Comparison of ENCODE assay signal across 26 cellular contexts in genomic region chr2:205033431-205033830, GRCh38.
"Had no signal": no experiment of that assay in that cellular context is flagged by ENCODE, and none has a peak within 500 bp of the region (broad histone marks: within the 10 kb centered on the region; RNA-seq: fewer than 3 reads in every experiment).

No MANE protein-coding gene starts in this region.

- H3K36me3 ChIP-seq: left ventricle myocardium inferior, pancreas, prostate gland, sigmoid colon, spleen, suprapubic skin, thoracic aorta, tibial artery, uterus had no signal

- H3K27ac Mint-ChIP-seq: mesothelial cell of epicardium; nephron; stimulated activated effector memory CD8-positive, alpha-beta T cell treated with anti-CD3 and anti-CD28 coated beads, Interleukin-12 subunit alpha, Interleukin-12 subunit beta, amount 100 ng/mL, for 72 hours; stimulated activated naive CD8-positive, alpha-beta T cell treated with anti-CD3 and anti-CD28 coated beads, Interleukin-15, Interleukin-2, amounts not matched to agents 100 ng/mL and 50 ng/mL, for 24 hours; type B pancreatic cell had no signal

- H3K4me1 ChIP-seq: left ventricle myocardium inferior, prostate gland, spleen, suprapubic skin, tibial artery, uterus had no signal

- ATAC-seq: mucosa of descending colon; pancreas; right cardiac atrium; stimulated activated effector memory CD8-positive, alpha-beta T cell treated with anti-CD3 and anti-CD28 coated beads, Interleukin-12 subunit alpha, Interleukin-12 subunit beta, amount 100 ng/mL, for 72 hours had no signal

- H3K4me1 Mint-ChIP-seq: stimulated activated effector memory CD8-positive, alpha-beta T cell treated with anti-CD3 and anti-CD28 coated beads, Interleukin-12 subunit alpha, Interleukin-12 subunit beta, amount 100 ng/mL, for 72 hours had no signal

- H3K9me3 ChIP-seq: left ventricle myocardium inferior, mucosa of descending colon, pancreas, prostate gland, sigmoid colon, spleen, suprapubic skin, thoracic aorta, tibial artery, uterus had no signal

- H3K27me3 Mint-ChIP-seq: naive thymus-derived CD8-positive, alpha-beta T cell; stimulated activated naive CD8-positive, alpha-beta T cell treated with anti-CD3 and anti-CD28 coated beads, Interleukin-15, Interleukin-2, amounts not matched to agents 100 ng/mL and 50 ng/mL, for 24 hours; type B pancreatic cell had no signal

- H3K27me3 ChIP-seq: pancreas, sigmoid colon, spleen, suprapubic skin, tibial artery, uterus had no signal

- H3K4me3 ChIP-seq: left ventricle myocardium inferior, lung, mucosa of descending colon, pancreas, prostate gland, sigmoid colon, spleen, suprapubic skin, thoracic aorta, tibial artery, uterus had no signal

- FAIRE-seq: pancreas, small intestine had no signal

- H3K36me3 Mint-ChIP-seq: mesothelial cell of epicardium; naive thymus-derived CD8-positive, alpha-beta T cell; stimulated activated effector memory CD8-positive, alpha-beta T cell treated with anti-CD3 and anti-CD28 coated beads, Interleukin-12 subunit alpha, Interleukin-12 subunit beta, amount 100 ng/mL, for 72 hours; type B pancreatic cell had no signal

- DNase-seq: islet precursor cell; left ventricle myocardium inferior; mesendoderm; mucosa of descending colon; nucleus accumbens; pancreas; posterior cingulate gyrus; retina; right cardiac atrium; sigmoid colon; small intestine; spleen; stimulated activated CD4-positive, alpha-beta T cell treated with anti-CD3 and anti-CD28 coated beads, Interleukin-4, amount 100 ng/mL, for 24 hours; tibial artery; uterus had no signal

- H3K9me3 Mint-ChIP-seq: mesothelial cell of epicardium; naive thymus-derived CD8-positive, alpha-beta T cell; stimulated activated effector memory CD8-positive, alpha-beta T cell treated with anti-CD3 and anti-CD28 coated beads, Interleukin-12 subunit alpha, Interleukin-12 subunit beta, amount 100 ng/mL, for 72 hours; stimulated activated naive CD8-positive, alpha-beta T cell treated with anti-CD3 and anti-CD28 coated beads, Interleukin-15, Interleukin-2, amounts not matched to agents 100 ng/mL and 50 ng/mL, for 24 hours; type B pancreatic cell had no signal

- H3K4me3 Mint-ChIP-seq: mesothelial cell of epicardium; nephron; neural crest cell; stimulated activated effector memory CD8-positive, alpha-beta T cell treated with anti-CD3 and anti-CD28 coated beads, Interleukin-12 subunit alpha, Interleukin-12 subunit beta, amount 100 ng/mL, for 72 hours; stimulated activated naive CD8-positive, alpha-beta T cell treated with anti-CD3 and anti-CD28 coated beads, Interleukin-15, Interleukin-2, amounts not matched to agents 100 ng/mL and 50 ng/mL, for 24 hours; type B pancreatic cell had no signal

- H3K27ac ChIP-seq: left ventricle myocardium inferior, pancreas, prostate gland, sigmoid colon, spleen, suprapubic skin, thoracic aorta, tibial artery, uterus had no signal
